27 cellular contexts compared by ENCODE assay signal in the genomic region with DNA sequence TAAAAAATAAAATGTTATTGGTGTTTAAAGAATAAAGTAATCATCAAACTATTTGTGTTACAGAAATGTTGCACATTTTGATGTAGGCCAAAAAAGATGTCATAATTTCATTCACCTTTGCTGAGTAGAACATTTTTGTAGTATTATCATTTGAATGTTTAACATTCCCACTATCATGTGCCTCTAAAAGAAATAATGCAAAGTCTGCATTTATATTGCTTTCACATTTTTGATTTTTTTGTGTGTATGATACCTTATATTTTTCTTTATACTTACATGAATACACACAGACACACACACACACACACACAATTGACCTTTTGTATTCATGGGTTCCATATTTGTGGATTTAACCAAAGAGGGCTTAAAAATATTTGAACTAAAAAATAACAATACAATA.
"Had no signal": no experiment of that assay in that cellular context is flagged by ENCODE, and none has a peak within 500 bp of the region (broad histone marks: within the 10 kb centered on the region; RNA-seq: fewer than 3 reads in every experiment).

No MANE protein-coding gene starts in this region.

- H3K27me3 ChIP-seq: stomach, suprapubic skin, testis, thyroid gland, tibial artery, tibial nerve, transverse colon, upper lobe of left lung, upper lobe of right lung, uterus, vagina had no signal

- H3K4me3 ChIP-seq: stomach, suprapubic skin, testis, thoracic aorta, thyroid gland, tibial artery, tibial nerve, transverse colon, upper lobe of left lung, upper lobe of right lung, uterus, vagina had no signal

- H3K9me3 ChIP-seq: stomach, suprapubic skin, testis, thoracic aorta, thyroid gland, tibial artery, tibial nerve, transverse colon, upper lobe of left lung, upper lobe of right lung, uterus, vagina had no signal

- DNase-seq: stimulated activated CD4-positive, alpha-beta T cell treated with anti-CD3 and anti-CD28 coated beads, Interleukin-2, amount 100 ng/mL, for 48 hours; stimulated activated CD4-positive, alpha-beta T cell treated with anti-CD3 and anti-CD28 coated beads, Interleukin-4, amount 100 ng/mL, for 1 hour; stimulated activated CD4-positive, alpha-beta T cell treated with anti-CD3 and anti-CD28 coated beads, Interleukin-4, amount 100 ng/mL, for 24 hours; stimulated activated CD4-positive, alpha-beta T cell treated with anti-CD3 and anti-CD28 coated beads, Interleukin-4, amount 100 ng/mL, for 4 hours; stimulated activated CD8-positive, alpha-beta memory T cell treated with anti-CD3 and anti-CD28 coated beads, Interleukin-4, amount 100 ng/mL, for 48 hours; stimulated activated naive B cell treated with anti-CD40 and anti-IgM and Interleukin-4, amounts not matched to agents 10 μg/mL and 1 μg/mL and 100 μg/mL, for 72 hours; stimulated activated naive CD4-positive, alpha-beta T cell; stimulated activated naive CD4-positive, alpha-beta T cell treated with Interleukin-2 at 50 U/mL for 16 hours; stimulated activated naive CD8-positive, alpha-beta T cell treated with anti-CD3 and anti-CD28 coated beads, Interleukin-15, amount 100 ng/mL, for 72 hours; stimulated activated naive CD8-positive, alpha-beta T cell treated with anti-CD3 and anti-CD28 coated beads, Interleukin-15, Interleukin-2, amounts not matched to agents 100 U/mL and 50 U/mL, for 24 hours; stomach; substantia nigra; testis; thyroid gland; tibial artery; transverse colon; trophoblast cell; upper lobe of left lung; upper lobe of right lung; uterus had no signal

- FAIRE-seq: urothelium cell line had no signal

- H3K4me1 ChIP-seq: stomach, suprapubic skin, testis, thyroid gland, tibial artery, tibial nerve, transverse colon, upper lobe of left lung, upper lobe of right lung, uterus, vagina had no signal

- H3K36me3 ChIP-seq: stomach, suprapubic skin, thoracic aorta, thyroid gland, tibial artery, tibial nerve, transverse colon, upper lobe of left lung, upper lobe of right lung, uterus, vagina had no signal

- H3K27ac ChIP-seq: stomach, suprapubic skin, testis, thoracic aorta, thyroid gland, tibial artery, tibial nerve, transverse colon, upper lobe of left lung, upper lobe of right lung, uterus, vagina had no signal

- ATAC-seq: stimulated activated effector memory CD8-positive, alpha-beta T cell treated with anti-CD3 and anti-CD28 coated beads, Interleukin-12 subunit alpha, Interleukin-12 subunit beta, amount 100 ng/mL, for 72 hours; stimulated activated memory B cell treated with anti-CD40 and anti-IgM and Interleukin-4, amounts not matched to agents 10 μg/mL and 1 μg/mL and 100 μg/mL, for 72 hours; stimulated activated naive B cell treated with anti-CD40 and anti-IgM and Interleukin-4, amounts not matched to agents 10 μg/mL and 1 μg/mL and 100 μg/mL, for 72 hours; stimulated activated naive CD8-positive, alpha-beta T cell treated with anti-CD3 and anti-CD28 coated beads, Interleukin-15, amount 100 ng/mL, for 72 hours; stimulated activated naive CD8-positive, alpha-beta T cell treated with anti-CD3 and anti-CD28 coated beads, Interleukin-15, Interleukin-2, amounts not matched to agents 100 U/mL and 50 U/mL, for 24 hours; upper lobe of right lung had no signal
